In genomic region chr4:20544645-20545044, GRCh38 we compare ENCODE assay signal across 8 cellular contexts.
DNase-seq lines count a peak whose midpoint lies in the region; ATAC-seq and TF ChIP-seq lines count a peak whose summit lies in the region.

No MANE protein-coding gene starts in this region.

- no peaks in the 10 kb centered on the region for H3K27me3 Mint-ChIP-seq in activated T-cell treated with anti-CD3 and anti-CD28 coated beads, Interleukin-2, amount 50 U/mL, for 72 hours (ENCODE audit: low read depth)

- H3K4me3 ChIP-seq in suprapubic skin = no peak overlapping the region

- TF ChIP-seq CTCF in suprapubic skin (IDR thresholded peaks at IDR 0.05) = peak; percentile 17 to 30

- H3K9me3 ChIP-seq in suprapubic skin = no peaks in the 10 kb centered on the region

- H3K4me3 Mint-ChIP-seq in activated T-cell treated with anti-CD3 and anti-CD28 coated beads, Interleukin-2, amount 50 U/mL, for 72 hours = no peak overlapping the region

- H3K36me3 ChIP-seq in suprapubic skin = no peaks in the 10 kb centered on the region

- H3K27me3 ChIP-seq in suprapubic skin = no peaks in the 10 kb centered on the region

- WGBS in suprapubic skin = 24% methylated on average over 3 of the region's 3 CpGs

- DNase-seq in Caki2 (ENCODE audit: low read depth) (peak; percentile 26), HuH-7 (ENCODE audit: low spot score) (peak; percentile 15), glomerular visceral epithelial cell (ENCODE audit: extremely low spot score) (peak; percentile 56), suprapubic skin (ENCODE audit: low spot score in 2 of 2) (no peak)
- no peak for DNase-seq in activated T-cell treated with anti-CD3 and anti-CD28 coated beads, Interleukin-2, amount 50 U/mL, for 72 hours

- H3K4me1 Mint-ChIP-seq in activated T-cell treated with anti-CD3 and anti-CD28 coated beads, Interleukin-2, amount 50 U/mL, for 72 hours (ENCODE audit: low read depth) = no peaks in the 10 kb centered on the region

- no peak overlapping the region for H3K27ac Mint-ChIP-seq in activated T-cell treated with anti-CD3 and anti-CD28 coated beads, Interleukin-2, amount 50 U/mL, for 72 hours

- no peaks in the 10 kb centered on the region for H3K9me3 Mint-ChIP-seq in activated T-cell treated with anti-CD3 and anti-CD28 coated beads, Interleukin-2, amount 50 U/mL, for 72 hours

- no peaks in the 10 kb centered on the region for H3K4me1 ChIP-seq in suprapubic skin

- no peak for TF ChIP-seq EP300 in suprapubic skin (IDR thresholded peaks at IDR 0.05)

- in situ Hi-C loops in Caki2 (cut with HindIII; ENCODE audit: low pct_unique_long_range_greater_than_20kb, low sequenced_read_pairs) = no loop called here

- H3K27ac ChIP-seq in suprapubic skin = no peak overlapping the region

- ATAC-seq in SK-N-SH treated with all-trans-retinoic acid at 6 μM for 48 hours = peak; percentile 78
- ATAC-seq in activated T-cell treated with anti-CD3 and anti-CD28 coated beads, Interleukin-2, amount 50 U/mL, for 72 hours (replicated peaks in 1 of 2) = no peak
- no peak for ATAC-seq in GM21786 (IDR thresholded peaks at IDR 0.05; ENCODE audit: unreplicated experiment)
- no peak for ATAC-seq in HG02840 (IDR thresholded peaks at IDR 0.05; ENCODE audit: low FRiP score, unreplicated experiment)

- TF ChIP-seq POLR2A in suprapubic skin (IDR thresholded peaks at IDR 0.05) = no peak

- no peaks in the 10 kb centered on the region for H3K36me3 Mint-ChIP-seq in activated T-cell treated with anti-CD3 and anti-CD28 coated beads, Interleukin-2, amount 50 U/mL, for 72 hours (ENCODE audit: insufficient read depth in 2 of 2)

TF ChIP-seq in SK-N-SH treated with all-trans-retinoic acid at 6 μM for 48 hours, 23 proteins besides CTCF, POLR2A, EP300 and RAD21:
- TF ChIP-seq ISL1 (CRISPR knock-in tag; IDR thresholded peaks at IDR 0.05) (no peak), ZNF70 (CRISPR knock-in tag; IDR thresholded peaks at IDR 0.05) (no peak), ZFP30 (CRISPR knock-in tag; IDR thresholded peaks at IDR 0.05) (no peak), GLIS3 (CRISPR knock-in tag; IDR thresholded peaks at IDR 0.05) (no peak), RARB (CRISPR knock-in tag; IDR thresholded peaks at IDR 0.05) (no peak), ESRRG (CRISPR knock-in tag; IDR thresholded peaks at IDR 0.05) (no peak), TOX (CRISPR knock-in tag; IDR thresholded peaks at IDR 0.05; ENCODE audit: borderline replicate concordance) (no peak), SNAI2 (CRISPR knock-in tag; IDR thresholded peaks at IDR 0.05) (no peak), CSRNP3 (CRISPR knock-in tag; IDR thresholded peaks at IDR 0.05) (no peak), TCF4 (CRISPR knock-in tag; IDR thresholded peaks at IDR 0.05; ENCODE audit: borderline replicate concordance) (no peak), POU6F1 (CRISPR knock-in tag; IDR thresholded peaks at IDR 0.05; ENCODE audit: borderline replicate concordance, low read depth) (no peak), BACH2 (CRISPR knock-in tag; IDR thresholded peaks at IDR 0.05; ENCODE audit: borderline replicate concordance) (no peak), ZNF8 (CRISPR knock-in tag; IDR thresholded peaks at IDR 0.05) (no peak), ZC3H10 (CRISPR knock-in tag; IDR thresholded peaks at IDR 0.05) (no peak), PATZ1 (CRISPR knock-in tag; IDR thresholded peaks at IDR 0.05; ENCODE audit: borderline replicate concordance) (no peak)

Comparison
In these comparisons a context has a peak if more than half of its experiments do, and no peak if none do; other contexts are left out.
1. DNase-seq: peak in Caki2 (single experiment), HuH-7 (single experiment) and glomerular visceral epithelial cell (single experiment); none in suprapubic skin (0 of 2) and activated T-cell treated with anti-CD3 and anti-CD28 coated beads, Interleukin-2, amount 50 U/mL, for 72 hours (0 of 2).